Comparison of ENCODE assay signal across 29 cellular contexts in the genomic region with DNA sequence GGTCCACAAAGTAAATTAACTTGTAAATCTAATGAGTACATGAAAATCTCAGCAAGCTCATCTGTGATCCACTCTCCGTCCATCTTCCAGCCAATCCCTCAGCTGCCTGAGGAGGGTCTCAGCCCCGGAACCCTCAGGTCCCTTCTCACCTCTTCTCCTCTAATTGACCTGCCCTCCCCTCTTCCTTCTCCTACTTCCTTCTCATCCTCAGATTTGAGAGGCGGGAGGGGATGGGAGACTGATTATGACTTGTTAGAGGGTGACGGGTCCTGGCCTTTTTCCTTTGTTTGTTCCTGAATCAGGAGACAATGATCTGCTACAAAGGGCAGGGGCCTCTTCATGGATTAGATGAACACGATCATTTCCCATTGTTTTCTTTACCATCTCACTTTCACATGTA.
"Had no signal": no experiment of that assay in that cellular context is flagged by ENCODE, and none has a peak within 500 bp of the region (broad histone marks: within the 10 kb centered on the region; RNA-seq: fewer than 3 reads in every experiment).

No MANE protein-coding gene starts in this region.

- H3K4me3 Mint-ChIP-seq: activated CD4-positive, alpha-beta memory T cell treated with anti-CD3 and anti-CD28 coated beads, Interleukin-2, amount 10 ng/mL, durations not matched to agents 7 days and 5 days; activated naive CD4-positive, alpha-beta T cell treated with anti-CD3 and anti-CD28 coated beads for 36 hours; activated naive CD8-positive, alpha-beta T cell; activated T-helper 17 cell treated with anti-CD3 and anti-CD28 coated beads, Interleukin-2, amount 50 U/mL, for 72 hours; brain; central memory CD8-positive, alpha-beta T cell had no signal

- ATAC-seq: activated T-helper 17 cell treated with anti-CD3 and anti-CD28 coated beads, Interleukin-2, amount 50 U/mL, for 72 hours had no signal

- H3K36me3 Mint-ChIP-seq: activated naive CD8-positive, alpha-beta T cell; brain had no signal

- H3K4me1 Mint-ChIP-seq: activated CD4-positive, alpha-beta memory T cell treated with anti-CD3 and anti-CD28 coated beads, Interleukin-2, amount 10 ng/mL, durations not matched to agents 7 days and 5 days; activated T-helper 17 cell treated with anti-CD3 and anti-CD28 coated beads, Interleukin-2, amount 50 U/mL, for 72 hours; brain; central memory CD8-positive, alpha-beta T cell had no signal

- H3K9me3 Mint-ChIP-seq: activated CD4-positive, alpha-beta memory T cell treated with anti-CD3 and anti-CD28 coated beads, Interleukin-2, amount 10 ng/mL, durations not matched to agents 7 days and 5 days; activated naive CD4-positive, alpha-beta T cell treated with anti-CD3 and anti-CD28 coated beads for 36 hours; activated T-helper 17 cell treated with anti-CD3 and anti-CD28 coated beads, Interleukin-2, amount 50 U/mL, for 72 hours; central memory CD8-positive, alpha-beta T cell had no signal

- DNase-seq: activated CD4-positive, alpha-beta memory T cell treated with anti-CD3 and anti-CD28 coated beads, Interleukin-2, amount 10 ng/mL, durations not matched to agents 7 days and 5 days; activated CD4-positive, alpha-beta T cell treated with anti-CD3 and anti-CD28 coated beads, Interleukin-2, amount 50 U/mL, for 1 hour; activated CD4-positive, CD25-positive, alpha-beta regulatory T cell; activated gamma-delta T cell; activated naive CD4-positive, alpha-beta T cell treated with anti-CD3 and anti-CD28 coated beads for 36 hours; activated T-cell treated with anti-CD3 and anti-CD28 coated beads for 4 hours; activated T-cell treated with anti-CD3 and anti-CD28 coated beads, Interleukin-2, amount 50 U/mL, for 48 hours; amygdala; Kasumi-1; KBM-7; NCI-H1048; NCI-H1417 treated with DMSO at 0.1 percent for 48 hours; NCI-H1930; NCI-H2107; NCI-H510A treated with DMSO at 0.1 percent for 48 hours; NCI-H774; NK-92 treated with Interleukin-12 subunit alpha and Interleukin-12 subunit beta, amount 100 ng/mL, for 24 hours; Peyer's patch; Right ventricle myocardium superior; SJCRH30; SK-N-SH; T-helper 1 cell had no signal

- H3K9ac ChIP-seq: SK-N-SH had no signal

- FAIRE-seq: astrocyte had no signal

- H3K9me3 ChIP-seq: Peyer's patch, SJCRH30, SK-N-SH had no signal

- H3K27me3 ChIP-seq: Peyer's patch, SJCRH30 had no signal

- H3K4me2 ChIP-seq: SK-N-SH had no signal

- H3K27ac ChIP-seq: Peyer's patch, RWPE1, SJCRH30, VCaP had no signal

- H3K4me1 ChIP-seq: Peyer's patch, SJCRH30 had no signal

- H3K36me3 ChIP-seq: Peyer's patch, SJCRH30 had no signal

- H3K27ac Mint-ChIP-seq: activated CD4-positive, alpha-beta memory T cell treated with anti-CD3 and anti-CD28 coated beads, Interleukin-2, amount 10 ng/mL, durations not matched to agents 7 days and 5 days; activated naive CD4-positive, alpha-beta T cell treated with anti-CD3 and anti-CD28 coated beads for 36 hours; activated naive CD8-positive, alpha-beta T cell; activated T-helper 17 cell treated with anti-CD3 and anti-CD28 coated beads, Interleukin-2, amount 50 U/mL, for 72 hours; brain had no signal

- H3K4me3 ChIP-seq: Peyer's patch, SJCRH30 had no signal
